In the genomic region with DNA sequence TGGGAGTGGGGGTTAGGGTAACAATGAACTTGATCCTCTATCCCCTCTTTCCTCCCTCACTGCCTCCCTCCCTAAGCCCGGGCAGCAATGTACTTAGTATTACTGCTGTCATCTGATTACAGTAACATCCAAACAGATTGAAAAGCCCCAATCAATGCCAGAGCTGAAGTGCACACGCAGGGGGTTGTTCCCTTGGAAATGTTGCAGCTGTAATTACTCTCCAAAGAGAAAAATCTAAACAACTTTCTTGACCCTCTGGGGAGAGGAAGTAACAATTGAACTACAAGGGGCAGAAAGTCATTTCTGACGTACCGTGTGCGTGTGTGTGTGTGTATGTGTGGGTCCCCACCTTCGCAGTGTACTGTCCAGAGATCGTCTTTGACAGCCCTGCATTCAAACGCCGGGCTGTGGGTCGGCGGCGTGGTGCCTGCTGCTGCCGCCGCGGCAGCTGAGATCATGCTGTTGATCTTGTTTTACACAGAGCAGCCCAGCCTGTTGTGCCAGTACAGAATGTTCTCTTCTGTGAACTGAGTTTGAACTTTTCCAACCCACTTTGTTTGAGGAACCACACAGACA, we compare ENCODE assay signal across 1 cellular context.
TF ChIP-seq lines count a peak whose summit lies in the region.

No MANE protein-coding gene starts in this region.

TF ChIP-seq in IMR-90, 13 proteins besides CTCF, POLR2A, EP300 and RAD21 (continued from another document):
- TF ChIP-seq FOS (IDR thresholded peaks at IDR 0.05; ENCODE audit: low read depth, low read length) (peak; percentile 45), RFX5 (IDR thresholded peaks at IDR 0.05; ENCODE audit: low read depth, low read length) (no peak), ELK1 (IDR thresholded peaks at IDR 0.05; ENCODE audit: borderline replicate concordance, low read depth, low read length) (no peak)
